27 cellular contexts compared by ENCODE assay signal in genomic region chr22:18975434-18976196, GRCh38. TPM values are rescaled to one million over a fixed set of nuclear protein-coding genes. Genes with fewer than 3 reads are reported as not detected.
"Had no signal": no experiment of that assay in that cellular context is flagged by ENCODE, and none has a peak within 500 bp of the region (broad histone marks: within the 10 kb centered on the region; RNA-seq: fewer than 3 reads in every experiment).

No MANE protein-coding gene starts in this region.

- H3K4me3 ChIP-seq: SJCRH30 had no signal

- DNase-seq: activated CD4-positive, alpha-beta memory T cell treated with anti-CD3 and anti-CD28 coated beads, Interleukin-2, amount 10 ng/mL, durations not matched to agents 7 days and 5 days; activated CD4-positive, alpha-beta T cell treated with anti-CD3 and anti-CD28 coated beads for 36 hours; activated CD4-positive, alpha-beta T cell treated with anti-CD3 and anti-CD28 coated beads, Interleukin-2, amount 50 U/mL, for 1 hour; activated CD8-positive, alpha-beta memory T cell treated with anti-CD3 and anti-CD28 coated beads, Interleukin-2, amount 10 ng/mL, durations not matched to agents 7 days and 5 days; activated gamma-delta T cell treated with Interleukin-2 at 50 U/mL for 16 hours; activated naive CD4-positive, alpha-beta T cell treated with anti-CD3 and anti-CD28 coated beads, Interleukin-2, amount 10 ng/mL, durations not matched to agents 7 days and 5 days; activated naive CD8-positive, alpha-beta T cell treated with anti-CD3 and anti-CD28 coated beads, Interleukin-2, amount 10 ng/mL, durations not matched to agents 7 days and 5 days; activated T-cell treated with anti-CD3 and anti-CD28 coated beads, Interleukin-2, amount 50 U/mL, for 4 hours; aorta; NCI-H1092; NCI-H1417; NCI-H1694; NCI-H2029; NCI-H2107; NCI-H2171 treated with DMSO at 0.1 percent for 48 hours; NCI-H226; NCI-H526; NCI-H774; SJCRH30; SK-N-SH; T-helper 1 cell had no signal

- H3K27ac ChIP-seq: KMS-11, SJCRH30, VCaP had no signal

- H3K36me3 ChIP-seq: SJCRH30 had no signal

- ATAC-seq: activated CD4-positive, alpha-beta T cell treated with anti-CD3 and anti-CD28 coated beads for 36 hours; activated CD8-positive, alpha-beta memory T cell treated with anti-CD3 and anti-CD28 coated beads, Interleukin-2, amount 10 ng/mL, durations not matched to agents 7 days and 5 days; activated T-cell treated with anti-CD3 and anti-CD28 coated beads, Interleukin-2, amount 50 U/mL, for 4 hours; activated T-helper 17 cell treated with anti-CD3 and anti-CD28 coated beads, Interleukin-2, amount 50 U/mL, for 72 hours had no signal

- H3K4me1 ChIP-seq: SJCRH30 had no signal

- H3K9me3 ChIP-seq: SK-N-SH had no signal

- H3K27me3 ChIP-seq: SJCRH30 had no signal

RNA-seq across cellular contexts. Expression of gene PRODH, which starts 39.5 kb away (rescaled TPM):
- total RNA-seq: activated CD4-positive, alpha-beta T cell treated with anti-CD3 and anti-CD28 coated beads for 36 hours; OCI-LY7; RPMI7951 had no signal
- polyA plus RNA-seq: IgD-negative memory B cell had no signal
